In genomic region chr1:2290595-2291510, GRCh38 we compare ENCODE assay signal across 8 cellular contexts.
DNase-seq lines count a peak whose midpoint lies in the region; ATAC-seq and TF ChIP-seq lines count a peak whose summit lies in the region.

No MANE protein-coding gene starts in this region.

- no peak overlapping the region for H2AFZ ChIP-seq in SK-N-SH (ENCODE audit: low read depth)

- peak overlapping the region; percentile 47 for H3K4me3 ChIP-seq in CD8-positive, alpha-beta memory T cell (ENCODE audit: low read length)
- H3K4me3 ChIP-seq in SK-N-SH (ENCODE audit: low read depth in 2 of 2, low read length in 1 of 2) (no peak overlapping the region), upper lobe of left lung (peak overlapping the region in 2 of 4 donors; percentile 26 to 36)

- POLR2A ChIA-PET in CD8-positive, alpha-beta memory T cell (lab: Charles Lee), result interaction anchor here (0.9 to 1.8 kb wide), 4 partner anchors 10 to 63 kb away, joined by 3 to 6 read pairs (median 4); partner anchors contain the start of gene SKI
- POLR2A ChIA-PET in SK-N-SH (lab: Yijun Ruan, JAX), result no interaction called here

- no peak for TF ChIP-seq RAD21 in SK-N-SH (IDR thresholded peaks at IDR 0.05; ENCODE audit: low read length)

- H3K79me2 ChIP-seq in SK-N-SH (ENCODE audit: insufficient read depth), result peaks cover 97% of the 10 kb centered on the region

- H3K27me3 Mint-ChIP-seq in CD8-positive, alpha-beta memory T cell, result no peaks in the 10 kb centered on the region
- H3K27me3 Mint-ChIP-seq in HFFc6 (ENCODE audit: insufficient read depth), result no peaks in the 10 kb centered on the region; the same call in 1 of the 2 replicates

- H3K4me2 ChIP-seq in SK-N-SH, result no peak overlapping the region

- no peaks in the 10 kb centered on the region for H3K27me3 ChIP-seq in CD8-positive, alpha-beta memory T cell (ENCODE audit: insufficient read depth, low read length, poor library complexity, severe bottlenecking)
- H3K27me3 ChIP-seq in SK-N-SH (ENCODE audit: insufficient read depth) (no peaks in the 10 kb centered on the region), upper lobe of left lung (no peaks in the 10 kb centered on the region)

- no peak for TF ChIP-seq POLR2A in upper lobe of left lung (IDR thresholded peaks at IDR 0.05)

- H3K4me1 ChIP-seq in CD8-positive, alpha-beta memory T cell (ENCODE audit: insufficient read depth, low read length), result peaks cover 85% of the 10 kb centered on the region
- H3K4me1 ChIP-seq in SK-N-SH (ENCODE audit: control insufficient read depth in 1 of 2, insufficient read depth in 2 of 2, low read depth in 1 of 2, low read length in 1 of 2), result peaks cover 0 to 51% of the 10 kb centered on the region in 2 experiments; a peak in 2 of 4 replicates
- H3K4me1 ChIP-seq in upper lobe of left lung, result peaks cover 73 to 92% (median 80%) of the 10 kb centered on the region in 4 donors

- peak overlapping the region; percentile 92 to 99 (median 97) for H3K27ac Mint-ChIP-seq in CD8-positive, alpha-beta memory T cell
- peak overlapping the region; percentile 96 for H3K27ac Mint-ChIP-seq in HFFc6

- no peaks in the 10 kb centered on the region for H3K9me3 ChIP-seq in CD8-positive, alpha-beta memory T cell (ENCODE audit: low read length)
- H3K9me3 ChIP-seq in SK-N-SH (no peaks in the 10 kb centered on the region), upper lobe of left lung (no peaks in the 10 kb centered on the region)

- H3K4me1 Mint-ChIP-seq in CD8-positive, alpha-beta memory T cell, result peaks cover 60 to 93% (median 72%) of the 10 kb centered on the region in 3 donors
- peaks cover 55% of the 10 kb centered on the region for H3K4me1 Mint-ChIP-seq in HFFc6 (ENCODE audit: low read depth)

- no peaks in the 10 kb centered on the region for H3K9me3 Mint-ChIP-seq in CD8-positive, alpha-beta memory T cell
- H3K9me3 Mint-ChIP-seq in HFFc6, result no peaks in the 10 kb centered on the region

- CTCF ChIA-PET in CD8-positive, alpha-beta memory T cell (lab: Charles Lee), result interaction anchor here (0.9 to 2.8 kb wide), 4 partner anchors 10 to 96 kb away, joined by 3 to 16 read pairs (median 6); partner anchors contain the start of gene FAAP20
- CTCF ChIA-PET in SK-N-SH (lab: Yijun Ruan, JAX), result interaction anchor here (1.2 to 2.4 kb wide), 4 partner anchors 12 to 62 kb away, joined by 3 to 5 read pairs (median 5); no protein-coding TSS in a partner anchor

- peaks cover 0 to 11% (median 0%) of the 10 kb centered on the region in 3 donors for H3K36me3 Mint-ChIP-seq in CD8-positive, alpha-beta memory T cell
- no peaks in the 10 kb centered on the region for H3K36me3 Mint-ChIP-seq in HFFc6 (ENCODE audit: low read depth)

- H3K36me3 ChIP-seq in CD8-positive, alpha-beta memory T cell (ENCODE audit: insufficient read depth, low read length), result no peaks in the 10 kb centered on the region
- no peaks in the 10 kb centered on the region for H3K36me3 ChIP-seq in SK-N-SH (replicated peaks in 1 of 2; ENCODE audit: control insufficient read depth in 1 of 2, insufficient read depth in 2 of 2, low read length in 1 of 2)
- H3K36me3 ChIP-seq in upper lobe of left lung, result no peaks in the 10 kb centered on the region

- no peaks in the 10 kb centered on the region for H3K9me2 ChIP-seq in SK-N-SH

- no peak overlapping the region for H3K9ac ChIP-seq in SK-N-SH

- H3K4me3 Mint-ChIP-seq in CD8-positive, alpha-beta memory T cell, result peak overlapping the region; percentile 81 to 93 (median 83)
- peak overlapping the region; percentile 85 for H3K4me3 Mint-ChIP-seq in HFFc6

- peak overlapping the region; percentile 67 for H3K27ac ChIP-seq in CD8-positive, alpha-beta memory T cell (ENCODE audit: low read depth, low read length)
- peak overlapping the region; percentile 46 to 56 for H3K27ac ChIP-seq in SK-N-SH (ENCODE audit: low read depth in 2 of 2, low read length in 1 of 2)
- peak overlapping the region; percentile 79 to 92 (median 81) for H3K27ac ChIP-seq in upper lobe of left lung

- ATAC-seq in upper lobe of left lung (ENCODE audit: low FRiP score in 2 of 2), result peak; percentile 79 to 90

- H3F3A ChIP-seq in SK-N-SH (replicated peaks; ENCODE audit: insufficient read depth), result no peaks in the 10 kb centered on the region

- TF ChIP-seq EP300 in SK-N-SH (IDR thresholded peaks at IDR 0.05; ENCODE audit: borderline replicate concordance in 1 of 2, low read depth in 1 of 2, low read length in 1 of 2) (no peak), upper lobe of left lung (IDR thresholded peaks at IDR 0.05) (peak in 2 of 4 donors; percentile 57 to 73)

- peaks cover 94% of the 10 kb centered on the region for H4K20me1 ChIP-seq in SK-N-SH (ENCODE audit: insufficient read depth)

- 77% methylated on average over 29 of the region's 41 CpGs for WGBS in SK-N-SH (ENCODE audit: low lambda C conversion rate)
- WGBS in upper lobe of left lung, 2 donors, result 20 to 23% methylated on average over 34 to 39 of the region's 41 CpGs

- peak; percentile 63 to 83 (median 76) for DNase-seq in CD8-positive, alpha-beta memory T cell
- DNase-seq in HFFc6 (peak; percentile 96), SK-N-SH (no peak), glomerular endothelial cell (ENCODE audit: extremely low read depth, low read depth, low spot score) (peak; percentile 70), pulmonary artery endothelial cell (ENCODE audit: low read depth, low spot score) (peak; percentile 88), upper lobe of left lung (peak; percentile 91 to 95), NCI-H2196 treated with DMSO at 0.1 percent for 48 hours (lab: John Stamatoyannopoulos, UW; ENCODE audit: unreplicated experiment) (no peak)
- peak; percentile 74 for DNase-seq in activated naive CD4-positive, alpha-beta T cell treated with anti-CD3 and anti-CD28 coated beads, Interleukin-2, amount 50 U/mL, for 16 hours

- no peak for TF ChIP-seq CTCF in HFFc6 (IDR thresholded peaks at IDR 0.05)
- no peak for TF ChIP-seq CTCF in SK-N-SH (IDR thresholded peaks at IDR 0.05)
- no peak for TF ChIP-seq CTCF in upper lobe of left lung (IDR thresholded peaks at IDR 0.05)

TF ChIP-seq in SK-N-SH, 30 proteins besides CTCF, POLR2A, EP300 and RAD21:
- TF ChIP-seq YY1 (IDR thresholded peaks at IDR 0.05; ENCODE audit: low read depth) (0 out of 2 replicates have a peak, but pooled peaks have one; percentile 25), RFX5 (IDR thresholded peaks at IDR 0.05; ENCODE audit: low read length) (no peak), FOSL2 (IDR thresholded peaks at IDR 0.05; ENCODE audit: borderline replicate concordance, low read depth) (0 out of 2 replicates have a peak, but pooled peaks have one; percentile 4), NFIC (IDR thresholded peaks at IDR 0.05; ENCODE audit: borderline replicate concordance) (peak; percentile 39; the same call in 1 of the 2 replicates)
TF ChIP-seq in SK-N-SH: peak in this region for 3.

Comparison
In these comparisons a context has a peak if more than half of its experiments do, and no peak if none do; other contexts are left out.
1. DNase-seq: peak in CD8-positive, alpha-beta memory T cell (5 of 5), HFFc6 (single experiment), activated naive CD4-positive, alpha-beta T cell treated with anti-CD3 and anti-CD28 coated beads, Interleukin-2, amount 50 U/mL, for 16 hours (single experiment), glomerular endothelial cell (single experiment), pulmonary artery endothelial cell (single experiment) and upper lobe of left lung (2 of 2); none in SK-N-SH (single experiment) and NCI-H2196 treated with DMSO at 0.1 percent for 48 hours (single experiment).
2. Peak in every context shown above with its lines, with median percentiles within 50 percentile points of each other: H3K27ac ChIP-seq.